ENCODE assay signal across 1 cellular context in the genomic region with DNA sequence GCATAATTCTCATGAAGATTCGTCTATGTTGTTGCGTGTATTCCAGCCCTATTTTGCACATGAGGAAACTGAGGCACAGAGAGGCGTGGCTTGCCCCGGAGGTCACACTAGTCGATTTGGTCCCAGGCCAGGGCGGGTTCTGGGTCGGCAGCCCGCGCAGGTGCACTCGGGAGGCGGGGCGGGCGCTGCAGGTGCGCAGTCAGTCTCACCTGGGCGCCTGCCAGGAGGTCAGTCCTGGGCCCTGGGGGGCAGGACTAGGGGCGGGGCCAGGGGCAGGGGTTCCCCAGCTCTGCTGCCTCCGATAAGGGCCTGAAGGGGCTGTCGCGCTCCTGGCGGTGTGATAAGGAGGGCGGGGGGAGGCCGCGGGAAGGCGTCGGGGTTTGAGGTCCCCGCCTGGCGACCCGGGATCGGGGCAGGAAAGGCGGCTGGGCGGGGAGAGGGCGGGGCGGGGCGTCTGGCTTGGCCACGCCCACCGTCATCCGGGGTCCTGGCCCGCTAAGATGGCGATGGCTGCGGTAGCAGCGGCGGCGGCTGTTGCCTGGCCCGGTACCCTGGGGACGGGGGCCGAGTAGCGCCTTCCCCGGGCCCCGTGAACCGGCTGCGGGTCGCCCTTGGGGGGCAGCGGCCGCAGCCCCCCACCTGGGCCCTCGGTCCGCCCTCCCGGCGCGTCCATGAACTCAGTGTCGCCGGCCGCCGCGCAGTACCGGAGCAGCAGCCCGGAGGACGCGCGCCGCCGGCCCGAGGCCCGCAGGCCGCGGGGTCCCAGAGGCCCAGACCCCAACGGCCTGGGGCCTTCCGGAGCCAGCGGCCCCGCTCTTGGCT.
TF ChIP-seq lines count a peak whose summit lies in the region.

TSS of gene ATG4D (plus strand) at position 485 of the 822 bp plus-strand sequence. CDS start at position 672, 187 bp downstream.

TF ChIP-seq in HepG2, 621 proteins besides CTCF, POLR2A, EP300 and RAD21 (continued from another document and continues in another):
- no peak for TF ChIP-seq AHDC1 (CRISPR knock-in tag; IDR thresholded peaks at IDR 0.05; ENCODE audit: borderline replicate concordance)
- TF ChIP-seq, protein P1, sequence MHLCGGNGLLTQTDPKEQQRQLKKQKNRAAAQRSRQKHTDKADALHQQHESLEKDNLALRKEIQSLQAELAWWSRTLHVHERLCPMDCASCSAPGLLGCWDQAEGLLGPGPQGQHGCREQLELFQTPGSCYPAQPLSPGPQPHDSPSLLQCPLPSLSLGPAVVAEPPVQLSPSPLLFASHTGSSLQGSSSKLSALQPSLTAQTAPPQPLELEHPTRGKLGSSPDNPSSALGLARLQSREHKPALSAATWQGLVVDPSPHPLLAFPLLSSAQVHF (CRISPR knock-in tag; IDR thresholded peaks at IDR 0.05) = no peak
- TF ChIP-seq, protein P2, sequence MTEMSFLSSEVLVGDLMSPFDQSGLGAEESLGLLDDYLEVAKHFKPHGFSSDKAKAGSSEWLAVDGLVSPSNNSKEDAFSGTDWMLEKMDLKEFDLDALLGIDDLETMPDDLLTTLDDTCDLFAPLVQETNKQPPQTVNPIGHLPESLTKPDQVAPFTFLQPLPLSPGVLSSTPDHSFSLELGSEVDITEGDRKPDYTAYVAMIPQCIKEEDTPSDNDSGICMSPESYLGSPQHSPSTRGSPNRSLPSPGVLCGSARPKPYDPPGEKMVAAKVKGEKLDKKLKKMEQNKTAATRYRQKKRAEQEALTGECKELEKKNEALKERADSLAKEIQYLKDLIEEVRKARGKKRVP (CRISPR knock-in tag; IDR thresholded peaks at IDR 0.05) = no peak
- no peak for TF ChIP-seq MATR3 (CRISPR knock-in tag; IDR thresholded peaks at IDR 0.05)
- no peak for TF ChIP-seq REL (CRISPR knock-in tag; conservative IDR thresholded peaks at IDR 0.05)
- no peak for TF ChIP-seq ZNF557 (CRISPR knock-in tag; IDR thresholded peaks at IDR 0.05)
- TF ChIP-seq, protein P3, sequence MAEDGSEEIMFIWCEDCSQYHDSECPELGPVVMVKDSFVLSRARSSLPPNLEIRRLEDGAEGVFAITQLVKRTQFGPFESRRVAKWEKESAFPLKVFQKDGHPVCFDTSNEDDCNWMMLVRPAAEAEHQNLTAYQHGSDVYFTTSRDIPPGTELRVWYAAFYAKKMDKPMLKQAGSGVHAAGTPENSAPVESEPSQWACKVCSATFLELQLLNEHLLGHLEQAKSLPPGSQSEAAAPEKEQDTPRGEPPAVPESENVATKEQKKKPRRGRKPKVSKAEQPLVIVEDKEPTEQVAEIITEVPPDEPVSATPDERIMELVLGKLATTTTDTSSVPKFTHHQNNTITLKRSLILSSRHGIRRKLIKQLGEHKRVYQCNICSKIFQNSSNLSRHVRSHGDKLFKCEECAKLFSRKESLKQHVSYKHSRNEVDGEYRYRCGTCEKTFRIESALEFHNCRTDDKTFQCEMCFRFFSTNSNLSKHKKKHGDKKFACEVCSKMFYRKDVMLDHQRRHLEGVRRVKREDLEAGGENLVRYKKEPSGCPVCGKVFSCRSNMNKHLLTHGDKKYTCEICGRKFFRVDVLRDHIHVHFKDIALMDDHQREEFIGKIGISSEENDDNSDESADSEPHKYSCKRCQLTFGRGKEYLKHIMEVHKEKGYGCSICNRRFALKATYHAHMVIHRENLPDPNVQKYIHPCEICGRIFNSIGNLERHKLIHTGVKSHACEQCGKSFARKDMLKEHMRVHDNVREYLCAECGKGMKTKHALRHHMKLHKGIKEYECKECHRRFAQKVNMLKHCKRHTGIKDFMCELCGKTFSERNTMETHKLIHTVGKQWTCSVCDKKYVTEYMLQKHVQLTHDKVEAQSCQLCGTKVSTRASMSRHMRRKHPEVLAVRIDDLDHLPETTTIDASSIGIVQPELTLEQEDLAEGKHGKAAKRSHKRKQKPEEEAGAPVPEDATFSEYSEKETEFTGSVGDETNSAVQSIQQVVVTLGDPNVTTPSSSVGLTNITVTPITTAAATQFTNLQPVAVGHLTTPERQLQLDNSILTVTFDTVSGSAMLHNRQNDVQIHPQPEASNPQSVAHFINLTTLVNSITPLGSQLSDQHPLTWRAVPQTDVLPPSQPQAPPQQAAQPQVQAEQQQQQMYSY (CRISPR knock-in tag; IDR thresholded peaks at IDR 0.05) = no peak
- no peak for TF ChIP-seq NR1H2 (CRISPR knock-in tag; IDR thresholded peaks at IDR 0.05; ENCODE audit: borderline replicate concordance, low read depth)
- no peak; the same call in 1 of the 2 replicates for TF ChIP-seq NRL (CRISPR knock-in tag; IDR thresholded peaks at IDR 0.05; ENCODE audit: borderline replicate concordance)
- TF ChIP-seq ZGPAT (CRISPR knock-in tag; IDR thresholded peaks at IDR 0.05) = no peak
- TF ChIP-seq ZNF44 (CRISPR knock-in tag; IDR thresholded peaks at IDR 0.05) = no peak
- TF ChIP-seq ZNF562 (CRISPR knock-in tag; IDR thresholded peaks at IDR 0.05; ENCODE audit: borderline replicate concordance) = no peak
- TF ChIP-seq BORCS8-MEF2B (CRISPR knock-in tag; IDR thresholded peaks at IDR 0.05) = no peak
- no peak for TF ChIP-seq ZNF232 (CRISPR knock-in tag; IDR thresholded peaks at IDR 0.05; ENCODE audit: borderline replicate concordance)
- peak; percentile 40; the same call in 1 of the 2 replicates for TF ChIP-seq KDM5A (IDR thresholded peaks at IDR 0.05; ENCODE audit: borderline replicate concordance, low read length)
- no peak for TF ChIP-seq ZNF234 (CRISPR knock-in tag; conservative IDR thresholded peaks at IDR 0.05)
- TF ChIP-seq CHD4 (IDR thresholded peaks at IDR 0.05; ENCODE audit: borderline replicate concordance, low read length) = 0 out of 2 replicates have a peak, but pooled peaks have one; percentile 3
- TF ChIP-seq, protein P4, sequence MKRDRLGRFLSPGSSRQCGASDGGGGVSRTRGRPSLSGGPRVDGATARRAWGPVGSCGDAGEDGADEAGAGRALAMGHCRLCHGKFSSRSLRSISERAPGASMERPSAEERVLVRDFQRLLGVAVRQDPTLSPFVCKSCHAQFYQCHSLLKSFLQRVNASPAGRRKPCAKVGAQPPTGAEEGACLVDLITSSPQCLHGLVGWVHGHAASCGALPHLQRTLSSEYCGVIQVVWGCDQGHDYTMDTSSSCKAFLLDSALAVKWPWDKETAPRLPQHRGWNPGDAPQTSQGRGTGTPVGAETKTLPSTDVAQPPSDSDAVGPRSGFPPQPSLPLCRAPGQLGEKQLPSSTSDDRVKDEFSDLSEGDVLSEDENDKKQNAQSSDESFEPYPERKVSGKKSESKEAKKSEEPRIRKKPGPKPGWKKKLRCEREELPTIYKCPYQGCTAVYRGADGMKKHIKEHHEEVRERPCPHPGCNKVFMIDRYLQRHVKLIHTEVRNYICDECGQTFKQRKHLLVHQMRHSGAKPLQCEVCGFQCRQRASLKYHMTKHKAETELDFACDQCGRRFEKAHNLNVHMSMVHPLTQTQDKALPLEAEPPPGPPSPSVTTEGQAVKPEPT (CRISPR knock-in tag; IDR thresholded peaks at IDR 0.05; ENCODE audit: low read depth) = no peak
- TF ChIP-seq CC2D1A (CRISPR knock-in tag; IDR thresholded peaks at IDR 0.05) = no peak
- no peak for TF ChIP-seq FOXJ3 (CRISPR knock-in tag; IDR thresholded peaks at IDR 0.05; ENCODE audit: borderline replicate concordance)
- no peak for TF ChIP-seq ZNF264 (CRISPR knock-in tag; IDR thresholded peaks at IDR 0.05)
- no peak for TF ChIP-seq ZNF253 (CRISPR knock-in tag; IDR thresholded peaks at IDR 0.05; ENCODE audit: borderline replicate concordance)
- no peak for TF ChIP-seq ZNF451 (CRISPR knock-in tag; IDR thresholded peaks at IDR 0.05)
- TF ChIP-seq ZNF646 (CRISPR knock-in tag; IDR thresholded peaks at IDR 0.05) = no peak
- no peak for TF ChIP-seq MAF1 (CRISPR knock-in tag; IDR thresholded peaks at IDR 0.05; ENCODE audit: borderline replicate concordance)
- peak; percentile 66; the same call in 1 of the 2 replicates for TF ChIP-seq ZFX (CRISPR knock-in tag; IDR thresholded peaks at IDR 0.05; ENCODE audit: low read depth)
- TF ChIP-seq ZBTB42 (CRISPR knock-in tag; IDR thresholded peaks at IDR 0.05) = no peak
- TF ChIP-seq, protein P5, sequence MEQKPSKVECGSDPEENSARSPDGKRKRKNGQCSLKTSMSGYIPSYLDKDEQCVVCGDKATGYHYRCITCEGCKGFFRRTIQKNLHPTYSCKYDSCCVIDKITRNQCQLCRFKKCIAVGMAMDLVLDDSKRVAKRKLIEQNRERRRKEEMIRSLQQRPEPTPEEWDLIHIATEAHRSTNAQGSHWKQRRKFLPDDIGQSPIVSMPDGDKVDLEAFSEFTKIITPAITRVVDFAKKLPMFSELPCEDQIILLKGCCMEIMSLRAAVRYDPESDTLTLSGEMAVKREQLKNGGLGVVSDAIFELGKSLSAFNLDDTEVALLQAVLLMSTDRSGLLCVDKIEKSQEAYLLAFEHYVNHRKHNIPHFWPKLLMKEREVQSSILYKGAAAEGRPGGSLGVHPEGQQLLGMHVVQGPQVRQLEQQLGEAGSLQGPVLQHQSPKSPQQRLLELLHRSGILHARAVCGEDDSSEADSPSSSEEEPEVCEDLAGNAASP (CRISPR knock-in tag; IDR thresholded peaks at IDR 0.05; ENCODE audit: borderline replicate concordance) = no peak
- TF ChIP-seq ZNF382 (CRISPR knock-in tag; IDR thresholded peaks at IDR 0.05; ENCODE audit: borderline replicate concordance) = no peak
